36 cellular contexts compared by ENCODE assay signal in genomic region chrX:93660575-93660974, GRCh38. TPM values are rescaled to one million over a fixed set of nuclear protein-coding genes. Genes with fewer than 3 reads are reported as not detected.
"Had no signal": no experiment of that assay in that cellular context is flagged by ENCODE, and none has a peak within 500 bp of the region (broad histone marks: within the 10 kb centered on the region; RNA-seq: fewer than 3 reads in every experiment).

No MANE protein-coding gene starts in this region.

- FAIRE-seq: astrocyte, bronchial epithelial cell had no signal

- DNase-seq: activated effector memory CD4-positive, alpha-beta T cell treated with anti-CD3 and anti-CD28 coated beads, Interleukin-2, amount 50 U/mL, for 16 hours; activated effector memory CD4-positive, alpha-beta T cell treated with Interleukin-2 at 50 U/mL for 16 hours; activated gamma-delta T cell; activated gamma-delta T cell treated with Interleukin-2 at 50 U/mL for 16 hours; activated naive CD4-positive, alpha-beta T cell; activated naive CD4-positive, alpha-beta T cell treated with anti-CD3 and anti-CD28 coated beads for 36 hours; activated naive CD4-positive, alpha-beta T cell treated with anti-CD3 and anti-CD28 coated beads, Interleukin-2, amount 10 ng/mL, durations not matched to agents 7 days and 5 days; activated naive CD4-positive, alpha-beta T cell treated with anti-CD3 and anti-CD28 coated beads, Interleukin-2, amount 50 U/mL, for 16 hours; activated naive CD4-positive, alpha-beta T cell treated with Interleukin-2 at 50 U/mL for 16 hours; activated naive CD8-positive, alpha-beta T cell treated with anti-CD3 and anti-CD28 coated beads for 36 hours; activated naive CD8-positive, alpha-beta T cell treated with anti-CD3 and anti-CD28 coated beads, Interleukin-2, amount 10 ng/mL, durations not matched to agents 7 days and 5 days; activated naive CD8-positive, alpha-beta T cell treated with anti-CD3 and anti-CD28 coated beads, Interleukin-2, amount 50 U/mL, for 24 hours; activated T-cell treated with anti-CD3 and anti-CD28 coated beads, Interleukin-2, amount 50 U/mL, for 1 hour; activated T-cell treated with anti-CD3 and anti-CD28 coated beads, Interleukin-2, amount 50 U/mL, for 24 hours; activated T-cell treated with anti-CD3 and anti-CD28 coated beads, Interleukin-2, amount 50 U/mL, for 4 hours; activated T-cell treated with anti-CD3 and anti-CD28 coated beads, Interleukin-2, amount 50 U/mL, for 48 hours; activated T-cell treated with anti-CD3 and anti-CD28 coated beads, Interleukin-2, amount 50 U/mL, for 72 hours; adrenal gland; amniotic stem cell; amygdala; anterior cingulate cortex; body of pancreas; brain microvascular endothelial cell; caudate nucleus; central memory CD4-positive, alpha-beta T cell; cerebellar nuclear complex had no signal

- H3K27ac ChIP-seq: adrenal gland, ascending aorta, body of pancreas, brain microvascular endothelial cell, breast epithelium, cardiac muscle cell had no signal

- ATAC-seq: activated naive CD4-positive, alpha-beta T cell treated with anti-CD3 and anti-CD28 coated beads, Interleukin-2, amount 50 U/mL, for 72 hours; activated naive CD8-positive, alpha-beta T cell treated with anti-CD3 and anti-CD28 coated beads, Interleukin-2, amount 50 U/mL, for 24 hours; activated T-cell treated with anti-CD3 and anti-CD28 coated beads, Interleukin-2, amount 50 U/mL, for 4 hours; activated T-cell treated with anti-CD3 and anti-CD28 coated beads, Interleukin-2, amount 50 U/mL, for 72 hours; activated T-helper 17 cell treated with anti-CD3 and anti-CD28 coated beads, Interleukin-2, amount 50 U/mL, for 72 hours; body of pancreas had no signal

- H3K4me1 ChIP-seq: adrenal gland, ascending aorta, body of pancreas, breast epithelium had no signal

- H3K36me3 ChIP-seq: adrenal gland, ascending aorta, brain microvascular endothelial cell, breast epithelium, cardiac muscle cell had no signal

- H3K4me3 ChIP-seq: adrenal gland, ascending aorta, body of pancreas, breast epithelium, cardiac muscle cell had no signal

- H3K9me3 ChIP-seq: adrenal gland, ascending aorta, body of pancreas, breast epithelium had no signal

RNA-seq across cellular contexts. Expression of gene NAP1L3, which starts 12.8 kb away (rescaled TPM):
- total RNA-seq: bronchial epithelial cell had no signal

RNA-seq across cellular contexts. Expression of gene FAM133A, which starts 13.4 kb away (rescaled TPM):
- total RNA-seq: activated naive CD4-positive, alpha-beta T cell treated with anti-CD3 and anti-CD28 coated beads for 36 hours; activated naive CD4-positive, alpha-beta T cell treated with anti-CD3 and anti-CD28 coated beads, Interleukin-2, amount 50 U/mL, for 72 hours; activated naive CD8-positive, alpha-beta T cell treated with anti-CD3 and anti-CD28 coated beads for 36 hours; activated naive CD8-positive, alpha-beta T cell treated with anti-CD3 and anti-CD28 coated beads, Interleukin-2, amount 10 ng/mL, durations not matched to agents 7 days and 5 days; activated T-cell treated with anti-CD3 and anti-CD28 coated beads, Interleukin-2, amount 50 U/mL, for 4 hours; activated T-cell treated with anti-CD3 and anti-CD28 coated beads, Interleukin-2, amount 50 U/mL, for 72 hours; activated T-helper 1 cell treated with anti-CD3 and anti-CD28 coated beads, Interleukin-12 subunit alpha, Interleukin-12 subunit beta, Interleukin-2, Interleukin-4 antibody, amounts not matched to agents 30 ng/mL and 10 ng/mL and 1 ng/mL, durations not matched to agents 14 hours and 24 hours and 36 hours; activated T-helper 17 cell treated with anti-CD3 and anti-CD28 coated beads, Interleukin-2, amount 50 U/mL, for 72 hours; activated T-helper 2 cell treated with anti-CD3 and anti-CD28 coated beads, Interferon-gamma antibody, Interleukin-2, Interleukin-4, amounts not matched to agents 10 μg/mL and 5 μg/mL and 100 μg/mL, durations not matched to agents 14 hours and 24 hours and 36 hours; ascending aorta; body of pancreas; bronchial epithelial cell had no signal
- polyA plus RNA-seq: adipose tissue had no signal
